22 cellular contexts compared by ENCODE assay signal in the genomic region with DNA sequence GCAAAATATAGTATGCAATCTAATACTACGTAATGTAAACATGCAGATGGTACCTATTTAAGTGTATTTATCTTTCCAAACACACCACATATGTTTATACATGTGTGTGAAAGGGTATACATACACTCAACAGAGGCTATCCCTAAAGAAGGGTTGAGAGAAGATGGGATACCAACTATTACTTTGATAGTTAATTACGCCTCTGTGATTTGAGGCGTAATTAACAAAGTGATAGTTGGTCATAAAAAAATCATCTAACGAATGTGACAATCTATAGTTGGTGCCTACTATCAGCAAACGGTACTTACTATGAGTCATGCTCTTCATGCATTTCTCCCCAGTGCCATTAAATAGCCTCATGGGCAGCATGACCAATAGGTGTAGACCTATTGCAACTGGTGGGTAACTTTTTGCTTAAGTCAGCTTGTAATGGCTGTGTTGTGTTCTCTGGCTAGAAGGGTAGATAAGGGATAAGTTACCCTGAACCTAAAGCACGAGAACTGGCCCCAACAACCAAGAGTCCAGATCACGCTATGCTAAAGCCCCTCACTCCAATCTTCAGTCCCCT. TPM values are rescaled to one million over a fixed set of nuclear protein-coding genes. Genes with fewer than 3 reads are reported as not detected.
A peak's percentile ranks its signal among the peaks of the same experiment; 100 is the strongest.
DNase-seq lines count a peak whose midpoint lies in the region; ATAC-seq and TF ChIP-seq lines count a peak whose summit lies in the region.
"Had no signal": no experiment of that assay in that cellular context is flagged by ENCODE, and none has a peak within 500 bp of the region (broad histone marks: within the 10 kb centered on the region; RNA-seq: fewer than 3 reads in every experiment).

No MANE protein-coding gene starts in this region.

- intact Hi-C loops in heart left ventricle (cut with DNase I) (loop anchor here in 4 of 10 donors (5.0 to 10.0 kb wide), 2 partner anchors 77 to 675 kb away; no protein-coding TSS in a partner anchor), colonic mucosa (cut with DNase I) (no loop called here)

- ATAC-seq in foreskin keratinocyte (no peak), heart left ventricle (no peak)
- ATAC-seq: natural killer cell treated with Interleukin-12 subunit alpha and Interleukin-12 subunit beta and Interleukin-15 and Interleukin-18, amount 100 ng/mL, for 72 hours had no signal

- H3K4me1 ChIP-seq in foreskin keratinocyte (peaks cover 13% of the 10 kb centered on the region), heart left ventricle (peaks cover 0 to 47% (median 14%) of the 10 kb centered on the region in 12 donors), colonic mucosa (no peaks in the 10 kb centered on the region)
- H3K4me1 ChIP-seq: breast epithelium had no signal

- H3K36me3 ChIP-seq in heart left ventricle (no peaks in the 10 kb centered on the region), colonic mucosa (no peaks in the 10 kb centered on the region)
- H3K36me3 ChIP-seq: BLaER1 treated with 17β-estradiol and CSF1 and Interleukin-3, amounts not matched to agents 10 nM and 100 nM; breast epithelium; transverse colon had no signal

- peak; percentile 69 for DNase-seq in A172 (ENCODE audit: low spot score)
- DNase-seq in Daoy (ENCODE audit: low read depth): peak; percentile 40
- DNase-seq in NCI-H748 (lab: John Stamatoyannopoulos, UW; ENCODE audit: unreplicated experiment): peak; percentile 86
- no peak for DNase-seq in foreskin keratinocyte
- no peak for DNase-seq in heart left ventricle
- no peak for DNase-seq in colonic mucosa
- DNase-seq in T1000 (lab: John Stamatoyannopoulos, UW): no peak
- DNase-seq: activated CD4-positive, alpha-beta T cell treated with anti-CD3 and anti-CD28 coated beads for 48 hours; activated CD8-positive, alpha-beta memory T cell treated with anti-CD3 and anti-CD28 coated beads for 24 hours; anterior cingulate cortex; hypothalamus; left colon; NCI-H1092; NCI-H2081 treated with DMSO at 0.1 percent for 48 hours; NCI-H446 treated with DMSO at 0.1 percent for 48 hours; Right ventricle myocardium superior; stimulated activated CD4-positive, alpha-beta T cell treated with anti-CD3 and anti-CD28 coated beads, Interleukin-15, amount 100 ng/mL, for 24 hours; stimulated activated CD4-positive, alpha-beta T cell treated with anti-CD3 and anti-CD28 coated beads, Interleukin-4, amount 100 ng/mL, for 4 hours; transverse colon had no signal

- H3K27me3 ChIP-seq in foreskin keratinocyte: no peaks in the 10 kb centered on the region
- H3K27me3 ChIP-seq in heart left ventricle: no peaks in the 10 kb centered on the region
- no peaks in the 10 kb centered on the region for H3K27me3 ChIP-seq in colonic mucosa
- H3K27me3 ChIP-seq: BLaER1 treated with 17β-estradiol and CSF1 and Interleukin-3, amounts not matched to agents 10 nM and 100 nM; breast epithelium; transverse colon had no signal

- no peak for TF ChIP-seq POLR2A in heart left ventricle (IDR thresholded peaks at IDR 0.05)

- no peak overlapping the region for H3K9ac ChIP-seq in colonic mucosa (ENCODE audit: low read depth in 2 of 2, low read length in 2 of 2)
- H3K9ac ChIP-seq: BLaER1 treated with 17β-estradiol and CSF1 and Interleukin-3, amounts not matched to agents 10 nM and 100 nM had no signal

- TF ChIP-seq CTCF in foreskin keratinocyte (conservative IDR thresholded peaks at IDR 0.05) (no peak), heart left ventricle (IDR thresholded peaks at IDR 0.05) (no peak), colonic mucosa (IDR thresholded peaks at IDR 0.05) (no peak)

- H3K4me3 ChIP-seq in heart left ventricle (no peak overlapping the region), colonic mucosa (no peak overlapping the region)
- H3K4me3 ChIP-seq: BLaER1 treated with 17β-estradiol and CSF1 and Interleukin-3, amounts not matched to agents 10 nM and 100 nM; breast epithelium; transverse colon had no signal

- H3K9me3 ChIP-seq in heart left ventricle: no peaks in the 10 kb centered on the region
- H3K9me3 ChIP-seq in colonic mucosa: no peaks in the 10 kb centered on the region
- H3K9me3 ChIP-seq: BLaER1 treated with 17β-estradiol and CSF1 and Interleukin-3, amounts not matched to agents 10 nM and 100 nM; breast epithelium; transverse colon had no signal

- WGBS in heart left ventricle, 4 donors: 82 to 87% (median 87%) methylated on average over 7 of the region's 7 CpGs

- H3K27ac ChIP-seq in foreskin keratinocyte (peak overlapping the region; percentile 17), heart left ventricle (no peak overlapping the region), colonic mucosa (no peak overlapping the region)
- H3K27ac ChIP-seq: BLaER1 treated with 17β-estradiol and CSF1 and Interleukin-3, amounts not matched to agents 10 nM and 100 nM; breast epithelium; transverse colon had no signal

RNA-seq across cellular contexts. Expression of a gene that starts 15.3 kb away (rescaled TPM):
- total RNA-seq in A172 (2014; rRNA removed; shearing (Covaris generic)): 56.2 and 61.5 TPM in 2 replicates
- total RNA-seq in Daoy (2014; rRNA removed; shearing (Covaris generic)): 66.9 and 71.9 TPM in 2 replicates
- total RNA-seq in foreskin keratinocyte: 19.2 and 22.0 TPM in 2 replicates
- polyA plus RNA-seq in foreskin keratinocyte: 13.6 and 13.8 TPM in 2 replicates
- 100 to 1,000 TPM in 1 of 9 donors, 10 to 100 TPM in 8; 33.7 to 102 (median 57.6) TPM for total RNA-seq in heart left ventricle
- polyA plus RNA-seq in heart left ventricle: 10 to 100 TPM; 56.3 to 99.1 TPM
- 10 to 100 TPM; 38.0 to 68.7 TPM for total RNA-seq in colonic mucosa

Comparison
In these comparisons a context has a peak if more than half of its experiments do, and no peak if none do; other contexts are left out.
1. DNase-seq: peak in A172 (single experiment), Daoy (single experiment) and NCI-H748 (single experiment); none in foreskin keratinocyte (0 of 2), heart left ventricle (0 of 5), colonic mucosa (single experiment) and T1000 (single experiment).